In genomic region chr20:2800590-2801458, GRCh38 we compare ENCODE assay signal across 8 cellular contexts. TPM values are rescaled to one million over a fixed set of nuclear protein-coding genes. Genes with fewer than 3 reads are reported as not detected.
DNase-seq lines count a peak whose midpoint lies in the region; ATAC-seq and TF ChIP-seq lines count a peak whose summit lies in the region.

TSS of gene CPXM1 (minus strand) at chr20:2800627. CDS start at chr20:2800572, 55 bp downstream.

- peaks cover 0 to 87% (median 34%) of the 10 kb centered on the region in 3 donors for H3K27me3 ChIP-seq in psoas muscle (ENCODE audit: insufficient read depth in 3 of 3, low read length in 2 of 3)

- peaks cover 56% of the 10 kb centered on the region for H3K27me3 Mint-ChIP-seq in activated CD4-positive, alpha-beta T cell treated with anti-CD3 and anti-CD28 coated beads for 36 hours

- peak; percentile 44 for DNase-seq in activated CD4-positive, alpha-beta T cell treated with anti-CD3 and anti-CD28 coated beads for 36 hours
- DNase-seq in activated CD4-positive, alpha-beta T cell treated with anti-CD3 and anti-CD28 coated beads, Interleukin-2, amount 50 U/mL, for 4 hours = no peak
- DNase-seq in SKM-1 (lab: John Stamatoyannopoulos, UW; ENCODE audit: unreplicated experiment) (peak; percentile 27), fibroblast of pulmonary artery (ENCODE audit: low read depth) (no peak), psoas muscle (no peak), SW 1271 (lab: John Stamatoyannopoulos, UW) (no peak), inferior parietal cortex (ENCODE audit: extremely low spot score) (no peak)

- no peaks in the 10 kb centered on the region for H3K9me3 Mint-ChIP-seq in activated CD4-positive, alpha-beta T cell treated with anti-CD3 and anti-CD28 coated beads for 36 hours (ENCODE audit: low read depth)

- peaks cover 22% of the 10 kb centered on the region for H3K4me1 Mint-ChIP-seq in activated CD4-positive, alpha-beta T cell treated with anti-CD3 and anti-CD28 coated beads for 36 hours

- 3 to 5% (median 5%) methylated on average over 29 to 51 of the region's 51 CpGs for WGBS in psoas muscle, 3 donors

- H3K9me3 ChIP-seq in psoas muscle = no peaks in the 10 kb centered on the region

- H3K36me3 Mint-ChIP-seq in activated CD4-positive, alpha-beta T cell treated with anti-CD3 and anti-CD28 coated beads for 36 hours (ENCODE audit: low read depth) = peaks cover 4% of the 10 kb centered on the region

- peak within 1 kb of the TSS; percentile 89 for H3K27ac Mint-ChIP-seq in activated CD4-positive, alpha-beta T cell treated with anti-CD3 and anti-CD28 coated beads for 36 hours

- POLR2A ChIA-PET in activated CD4-positive, alpha-beta T cell treated with anti-CD3 and anti-CD28 coated beads for 36 hours (lab: Charles Lee) = interaction anchor here (0.6 kb wide), 1 partner anchor 112 kb away, joined by 3 read pairs; no protein-coding TSS in a partner anchor

- H3K4me1 ChIP-seq in psoas muscle = no peaks in the 10 kb centered on the region

- peak within 1 kb of the TSS; percentile 86 for H3K4me3 Mint-ChIP-seq in activated CD4-positive, alpha-beta T cell treated with anti-CD3 and anti-CD28 coated beads for 36 hours

- H3K4me3 ChIP-seq in fibroblast of pulmonary artery (replicated peaks; ENCODE audit: low read depth, low read length) (peak within 1 kb of the TSS; percentile 42), psoas muscle (peak within 1 kb of the TSS; percentile 28)

- ATAC-seq in activated CD4-positive, alpha-beta T cell treated with anti-CD3 and anti-CD28 coated beads for 36 hours = peak; percentile 42
- ATAC-seq in HG03139 (IDR thresholded peaks at IDR 0.05; ENCODE audit: unreplicated experiment) = peak; percentile 58
- no peak for ATAC-seq in psoas muscle

- CTCF ChIA-PET in activated CD4-positive, alpha-beta T cell treated with anti-CD3 and anti-CD28 coated beads for 36 hours (lab: Charles Lee) = interaction anchor here (1.0 to 1.6 kb wide), 2 partner anchors 9 to 21 kb away, joined by 3 to 6 read pairs; no protein-coding TSS in a partner anchor

- no peak within 1 kb of the TSS for H3K27ac ChIP-seq in psoas muscle

- intact Hi-C loops in activated CD4-positive, alpha-beta T cell treated with anti-CD3 and anti-CD28 coated beads for 36 hours (cut with DNase I, micrococcal nuclease) = no loop called here
- intact Hi-C loops in psoas muscle (cut with DNase I) = no loop called here

- TF ChIP-seq CTCF in fibroblast of pulmonary artery (IDR thresholded peaks at IDR 0.05; ENCODE audit: low read length, missing control alignments) (no peak), psoas muscle (IDR thresholded peaks at IDR 0.05) (no peak)

- H3K36me3 ChIP-seq in psoas muscle (ENCODE audit: insufficient read depth in 1 of 2, low read depth in 1 of 2) = no peaks in the 10 kb centered on the region

RNA-seq across cellular contexts. Expression of gene CPXM1, which starts in this region (rescaled TPM):
- total RNA-seq in activated CD4-positive, alpha-beta T cell treated with anti-CD3 and anti-CD28 coated beads for 36 hours = 1 to 10 TPM; 2.7 to 2.9 TPM
- 1 to 10 TPM in 1 of 4 donors, under 1 TPM in 3; 0.27 to 1.3 (median 0.53) TPM for total RNA-seq in psoas muscle
- 1 to 10 TPM in 1 of 3 donors, under 1 TPM in 2; 0.30 to 1.1 (median 0.34) TPM for polyA plus RNA-seq in psoas muscle

Comparison
In these comparisons a context has a peak if more than half of its experiments do, and no peak if none do; other contexts are left out.
1. DNase-seq: peak in activated CD4-positive, alpha-beta T cell treated with anti-CD3 and anti-CD28 coated beads for 36 hours (single experiment) and SKM-1 (single experiment); none in activated CD4-positive, alpha-beta T cell treated with anti-CD3 and anti-CD28 coated beads, Interleukin-2, amount 50 U/mL, for 4 hours (0 of 2), fibroblast of pulmonary artery (single experiment), psoas muscle (0 of 2), SW 1271 (0 of 2) and inferior parietal cortex (single experiment).
2. ATAC-seq: peak in activated CD4-positive, alpha-beta T cell treated with anti-CD3 and anti-CD28 coated beads for 36 hours (single experiment) and HG03139 (single experiment); none in psoas muscle (0 of 4).